Comparison of ENCODE assay signal across 20 cellular contexts in genomic region chr3:50423543-50423942, GRCh38.
DNase-seq lines count a peak whose midpoint lies in the region; ATAC-seq, FAIRE-seq and TF ChIP-seq lines count a peak whose summit lies in the region.
"Had no signal": no experiment of that assay in that cellular context is flagged by ENCODE, and none has a peak within 500 bp of the region (broad histone marks: within the 10 kb centered on the region; RNA-seq: fewer than 3 reads in every experiment).

No MANE protein-coding gene starts in this region.

- no peaks in the 10 kb centered on the region for H3F3A ChIP-seq in SK-N-SH (replicated peaks; ENCODE audit: insufficient read depth)

- H3K27me3 ChIP-seq in pancreas: no peaks in the 10 kb centered on the region
- no peaks in the 10 kb centered on the region for H3K27me3 ChIP-seq in SK-N-SH (ENCODE audit: insufficient read depth)
- H3K27me3 ChIP-seq in H7 (ENCODE audit: control insufficient read depth, insufficient read depth, low read length): no peaks in the 10 kb centered on the region
- H3K27me3 ChIP-seq: thyroid gland had no signal

- H3K9me2 ChIP-seq in SK-N-SH: no peaks in the 10 kb centered on the region

- DNase-seq in DMS153 treated with DMSO at 0.1 percent for 48 hours (lab: John Stamatoyannopoulos, UW; ENCODE audit: unreplicated experiment): peak; percentile 37
- DNase-seq in NCI-H2029 (lab: John Stamatoyannopoulos, UW): peak; percentile 71
- DNase-seq in SHP77 treated with DMSO at 0.1 percent for 48 hours (lab: John Stamatoyannopoulos, UW): peak; percentile 89
- peak in 1 of 6 donors; percentile 11 for DNase-seq in pancreas
- no peak for DNase-seq in HTR-8/SVneo (ENCODE audit: insufficient read length, low spot score)
- no peak for DNase-seq in SK-N-SH
- DNase-seq in H7: no peak
- DNase-seq: activated CD8-positive, alpha-beta memory T cell treated with anti-CD3 and anti-CD28 coated beads, Interleukin-2, amount 50 U/mL, for 4 hours; DMS79 treated with DMSO at 0.1 percent for 48 hours; NCI-H1048; NCI-H226; psoas muscle; stimulated activated CD4-positive, alpha-beta T cell treated with anti-CD3 and anti-CD28 coated beads, Interleukin-2, amount 100 ng/mL, for 24 hours; stimulated activated naive B cell treated with anti-CD40 and anti-IgM and Interleukin-4, amounts not matched to agents 10 μg/mL and 1 μg/mL and 100 μg/mL, for 72 hours; thyroid gland; WERI-Rb-1 had no signal

- TF ChIP-seq CTCF in pancreas (IDR thresholded peaks at IDR 0.05): no peak
- TF ChIP-seq CTCF in SK-N-SH (IDR thresholded peaks at IDR 0.05): no peak

- H4K20me1 ChIP-seq in SK-N-SH (ENCODE audit: insufficient read depth): no peaks in the 10 kb centered on the region

- POLR2A ChIA-PET in SK-N-SH (lab: Yijun Ruan, JAX): no interaction called here

- TF ChIP-seq EP300 in SK-N-SH (IDR thresholded peaks at IDR 0.05; ENCODE audit: borderline replicate concordance in 1 of 2, low read depth in 1 of 2, low read length in 1 of 2): no peak

- H3K9ac ChIP-seq in SK-N-SH: no peak overlapping the region

- H3K9me3 ChIP-seq in pancreas: no peaks in the 10 kb centered on the region
- H3K9me3 ChIP-seq in SK-N-SH: no peaks in the 10 kb centered on the region
- H3K9me3 ChIP-seq: psoas muscle, thyroid gland had no signal

- H2AFZ ChIP-seq in SK-N-SH (ENCODE audit: low read depth): no peak overlapping the region

- CTCF ChIA-PET in SK-N-SH (lab: Yijun Ruan, JAX): interaction anchor here (0.6 to 23.2 kb wide), 8 partner anchors 20 to 204 kb away, joined by 3 to 499 read pairs (median 3); no protein-coding TSS in a partner anchor

- H3K4me1 ChIP-seq in pancreas (no peaks in the 10 kb centered on the region), SK-N-SH (ENCODE audit: control insufficient read depth in 1 of 2, insufficient read depth in 2 of 2, low read depth in 1 of 2, low read length in 1 of 2) (peaks cover 0 to 96% of the 10 kb centered on the region in 2 experiments; a peak in 2 of 4 replicates)
- H3K4me1 ChIP-seq: psoas muscle, thyroid gland had no signal

- FAIRE-seq in pancreas (lab: Jason Lieb, UNC) (no peak), HTR-8/SVneo (lab: Jason Lieb, UNC) (no peak)

- no peaks in the 10 kb centered on the region for H3K79me2 ChIP-seq in SK-N-SH (ENCODE audit: insufficient read depth)

- no peak overlapping the region for H3K4me3 ChIP-seq in pancreas
- no peak overlapping the region for H3K4me3 ChIP-seq in SK-N-SH (ENCODE audit: low read depth in 2 of 2, low read length in 1 of 2)
- H3K4me3 ChIP-seq in H7 (ENCODE audit: insufficient read depth, low read depth, low read length): no peak overlapping the region
- H3K4me3 ChIP-seq: psoas muscle, thyroid gland had no signal

- intact Hi-C loops in pancreas (cut with DNase I): no loop called here

- H3K4me2 ChIP-seq in SK-N-SH: no peak overlapping the region

- peak in 3 of 4 donors; percentile 38 to 82 (median 62) for ATAC-seq in pancreas
- ATAC-seq in HG03175 (IDR thresholded peaks at IDR 0.05; ENCODE audit: unreplicated experiment): no peak
- ATAC-seq: left lobe of liver, SK-N-SH treated with all-trans-retinoic acid at 6 μM for 48 hours had no signal

- H3K36me3 ChIP-seq in pancreas: no peaks in the 10 kb centered on the region
- no peaks in the 10 kb centered on the region for H3K36me3 ChIP-seq in SK-N-SH (replicated peaks in 1 of 2; ENCODE audit: control insufficient read depth in 1 of 2, insufficient read depth in 2 of 2, low read length in 1 of 2)
- H3K36me3 ChIP-seq in H7 (replicated peaks; ENCODE audit: control insufficient read depth, insufficient read depth, low read length): no peaks in the 10 kb centered on the region
- H3K36me3 ChIP-seq: thyroid gland, WERI-Rb-1 had no signal

- H3K27ac ChIP-seq in pancreas (no peak overlapping the region), SK-N-SH (ENCODE audit: low read depth in 2 of 2, low read length in 1 of 2) (peak overlapping the region in 1 of 2 experiments; percentile 50; a peak in 1 of 4 replicates)
- H3K27ac ChIP-seq: epithelial cell of prostate, psoas muscle, thyroid gland, WERI-Rb-1 had no signal

- 52 to 63% methylated on average over 7 of the region's 7 CpGs for WGBS in pancreas, 2 donors
- 60% methylated on average over 3 of the region's 7 CpGs for WGBS in SK-N-SH (ENCODE audit: low lambda C conversion rate)

- TF ChIP-seq RAD21 in SK-N-SH (IDR thresholded peaks at IDR 0.05; ENCODE audit: low read length): no peak

TF ChIP-seq in SK-N-SH, 30 proteins besides CTCF, POLR2A, EP300 and RAD21:
- TF ChIP-seq EZH2phosphoT487 (IDR thresholded peaks at IDR 0.05; ENCODE audit: borderline replicate concordance, low read depth): no peak
- TF ChIP-seq, protein P1, sequence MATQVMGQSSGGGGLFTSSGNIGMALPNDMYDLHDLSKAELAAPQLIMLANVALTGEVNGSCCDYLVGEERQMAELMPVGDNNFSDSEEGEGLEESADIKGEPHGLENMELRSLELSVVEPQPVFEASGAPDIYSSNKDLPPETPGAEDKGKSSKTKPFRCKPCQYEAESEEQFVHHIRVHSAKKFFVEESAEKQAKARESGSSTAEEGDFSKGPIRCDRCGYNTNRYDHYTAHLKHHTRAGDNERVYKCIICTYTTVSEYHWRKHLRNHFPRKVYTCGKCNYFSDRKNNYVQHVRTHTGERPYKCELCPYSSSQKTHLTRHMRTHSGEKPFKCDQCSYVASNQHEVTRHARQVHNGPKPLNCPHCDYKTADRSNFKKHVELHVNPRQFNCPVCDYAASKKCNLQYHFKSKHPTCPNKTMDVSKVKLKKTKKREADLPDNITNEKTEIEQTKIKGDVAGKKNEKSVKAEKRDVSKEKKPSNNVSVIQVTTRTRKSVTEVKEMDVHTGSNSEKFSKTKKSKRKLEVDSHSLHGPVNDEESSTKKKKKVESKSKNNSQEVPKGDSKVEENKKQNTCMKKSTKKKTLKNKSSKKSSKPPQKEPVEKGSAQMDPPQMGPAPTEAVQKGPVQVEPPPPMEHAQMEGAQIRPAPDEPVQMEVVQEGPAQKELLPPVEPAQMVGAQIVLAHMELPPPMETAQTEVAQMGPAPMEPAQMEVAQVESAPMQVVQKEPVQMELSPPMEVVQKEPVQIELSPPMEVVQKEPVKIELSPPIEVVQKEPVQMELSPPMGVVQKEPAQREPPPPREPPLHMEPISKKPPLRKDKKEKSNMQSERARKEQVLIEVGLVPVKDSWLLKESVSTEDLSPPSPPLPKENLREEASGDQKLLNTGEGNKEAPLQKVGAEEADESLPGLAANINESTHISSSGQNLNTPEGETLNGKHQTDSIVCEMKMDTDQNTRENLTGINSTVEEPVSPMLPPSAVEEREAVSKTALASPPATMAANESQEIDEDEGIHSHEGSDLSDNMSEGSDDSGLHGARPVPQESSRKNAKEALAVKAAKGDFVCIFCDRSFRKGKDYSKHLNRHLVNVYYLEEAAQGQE (IDR thresholded peaks at IDR 0.05; ENCODE audit: low read depth, low read length): no peak
- no peak for TF ChIP-seq NRF1 (IDR thresholded peaks at IDR 0.05; ENCODE audit: low read depth, low read length)
- TF ChIP-seq MEF2A (IDR thresholded peaks at IDR 0.05; ENCODE audit: borderline replicate concordance, low read depth): no peak
- TF ChIP-seq, protein P2, sequence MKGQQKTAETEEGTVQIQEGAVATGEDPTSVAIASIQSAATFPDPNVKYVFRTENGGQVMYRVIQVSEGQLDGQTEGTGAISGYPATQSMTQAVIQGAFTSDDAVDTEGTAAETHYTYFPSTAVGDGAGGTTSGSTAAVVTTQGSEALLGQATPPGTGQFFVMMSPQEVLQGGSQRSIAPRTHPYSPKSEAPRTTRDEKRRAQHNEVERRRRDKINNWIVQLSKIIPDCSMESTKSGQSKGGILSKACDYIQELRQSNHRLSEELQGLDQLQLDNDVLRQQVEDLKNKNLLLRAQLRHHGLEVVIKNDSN (IDR thresholded peaks at IDR 0.05; ENCODE audit: borderline replicate concordance, low read depth): no peak
- no peak for TF ChIP-seq FOXJ3 (CRISPR knock-in tag; IDR thresholded peaks at IDR 0.05)
- no peak for TF ChIP-seq NFIC (IDR thresholded peaks at IDR 0.05; ENCODE audit: borderline replicate concordance)
- TF ChIP-seq GATA2 (CRISPR knock-in tag; IDR thresholded peaks at IDR 0.05): no peak
- TF ChIP-seq, protein P3, sequence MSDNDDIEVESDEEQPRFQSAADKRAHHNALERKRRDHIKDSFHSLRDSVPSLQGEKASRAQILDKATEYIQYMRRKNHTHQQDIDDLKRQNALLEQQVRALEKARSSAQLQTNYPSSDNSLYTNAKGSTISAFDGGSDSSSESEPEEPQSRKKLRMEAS (IDR thresholded peaks at IDR 0.05; ENCODE audit: low read depth): no peak
- TF ChIP-seq JUND (IDR thresholded peaks at IDR 0.05): no peak
- no peak for TF ChIP-seq SIN3A (IDR thresholded peaks at IDR 0.05; ENCODE audit: borderline replicate concordance, low read depth, low read length)
- no peak for TF ChIP-seq TCF12 (IDR thresholded peaks at IDR 0.05)
- TF ChIP-seq GABPA (IDR thresholded peaks at IDR 0.05; ENCODE audit: low read depth): no peak
- TF ChIP-seq SMC3 (IDR thresholded peaks at IDR 0.05; ENCODE audit: low read depth, low read length): no peak
- no peak for TF ChIP-seq PBX3 (IDR thresholded peaks at IDR 0.05)
- no peak for TF ChIP-seq CHD2 (IDR thresholded peaks at IDR 0.05; ENCODE audit: low read length, partially characterized antibody)
- TF ChIP-seq IRF3 (IDR thresholded peaks at IDR 0.05; ENCODE audit: low read depth, low read length): no peak
TF ChIP-seq in SK-N-SH: peak in this region for 0.

Comparison
In these comparisons a context has a peak if more than half of its experiments do, and no peak if none do; other contexts are left out.
1. DNase-seq: peak in DMS153 treated with DMSO at 0.1 percent for 48 hours (single experiment), NCI-H2029 (single experiment) and SHP77 treated with DMSO at 0.1 percent for 48 hours (single experiment); none in HTR-8/SVneo (single experiment), SK-N-SH (single experiment) and H7 (single experiment).